Comparison of ENCODE assay signal across 9 cellular contexts in genomic region chr10:3807221-3807927, GRCh38. TPM values are rescaled to one million over a fixed set of nuclear protein-coding genes. Genes with fewer than 3 reads are reported as not detected.
DNase-seq lines count a peak whose midpoint lies in the region; ATAC-seq and TF ChIP-seq lines count a peak whose summit lies in the region.
"Had no signal": no experiment of that assay in that cellular context is flagged by ENCODE, and none has a peak within 500 bp of the region (broad histone marks: within the 10 kb centered on the region; RNA-seq: fewer than 3 reads in every experiment).

No MANE protein-coding gene starts in this region.

- ATAC-seq in left cardiac atrium (no peak), upper lobe of right lung (no peak), GM18867 (IDR thresholded peaks at IDR 0.05; ENCODE audit: unreplicated experiment) (no peak)

- intact Hi-C loops in left cardiac atrium (cut with DNase I): no loop called here
- intact Hi-C loops in upper lobe of right lung (cut with DNase I): no loop called here

- DNase-seq in right atrium auricular region (ENCODE audit: low spot score): no peak
- DNase-seq in left cardiac atrium: no peak
- peak; percentile 35 for DNase-seq in kidney tubule cell (ENCODE audit: low spot score)
- no peak for DNase-seq in upper lobe of right lung
- DNase-seq in OCI-M2 (lab: John Stamatoyannopoulos, UW; ENCODE audit: unreplicated experiment): no peak
- no peak for DNase-seq in NCI-H1417 treated with DMSO at 0.1 percent for 48 hours (lab: John Stamatoyannopoulos, UW)
- DNase-seq: uterus had no signal

- H3K27me3 ChIP-seq in right atrium auricular region (no peaks in the 10 kb centered on the region), upper lobe of right lung (no peaks in the 10 kb centered on the region)
- H3K27me3 ChIP-seq: uterus had no signal

- no peaks in the 10 kb centered on the region for H3K9me3 ChIP-seq in right atrium auricular region
- no peaks in the 10 kb centered on the region for H3K9me3 ChIP-seq in upper lobe of right lung
- H3K9me3 ChIP-seq: uterus had no signal

- no peak for TF ChIP-seq CTCF in right atrium auricular region (IDR thresholded peaks at IDR 0.05)
- TF ChIP-seq CTCF in VCaP (conservative IDR thresholded peaks at IDR 0.05): no peak
- no peak for TF ChIP-seq CTCF in upper lobe of right lung (IDR thresholded peaks at IDR 0.05)

- H3K4me1 ChIP-seq in right atrium auricular region (peaks cover 0 to 90% of the 10 kb centered on the region in 2 donors), upper lobe of right lung (peaks cover 77% of the 10 kb centered on the region)

- H3K4me3 ChIP-seq in right atrium auricular region (no peak overlapping the region), upper lobe of right lung (no peak overlapping the region)
- H3K4me3 ChIP-seq: uterus had no signal

- H3K36me3 ChIP-seq in right atrium auricular region: no peaks in the 10 kb centered on the region
- H3K36me3 ChIP-seq in upper lobe of right lung: no peaks in the 10 kb centered on the region
- H3K36me3 ChIP-seq: uterus had no signal

- H3K27ac ChIP-seq in right atrium auricular region (peak overlapping the region; percentile 83 to 96), VCaP (peak overlapping the region; percentile 79), upper lobe of right lung (peak overlapping the region; percentile 88)

RNA-seq across cellular contexts. Expression of gene KLF6, which starts 22.4 kb away (rescaled TPM):
- 10 to 100 TPM; 29.1 to 44.7 TPM for total RNA-seq in right atrium auricular region
- 10 to 100 TPM; 76.3 to 78.7 TPM for total RNA-seq in left cardiac atrium
- total RNA-seq in upper lobe of right lung: 247 TPM
